ENCODE assay signal across 9 cellular contexts in the genomic region with DNA sequence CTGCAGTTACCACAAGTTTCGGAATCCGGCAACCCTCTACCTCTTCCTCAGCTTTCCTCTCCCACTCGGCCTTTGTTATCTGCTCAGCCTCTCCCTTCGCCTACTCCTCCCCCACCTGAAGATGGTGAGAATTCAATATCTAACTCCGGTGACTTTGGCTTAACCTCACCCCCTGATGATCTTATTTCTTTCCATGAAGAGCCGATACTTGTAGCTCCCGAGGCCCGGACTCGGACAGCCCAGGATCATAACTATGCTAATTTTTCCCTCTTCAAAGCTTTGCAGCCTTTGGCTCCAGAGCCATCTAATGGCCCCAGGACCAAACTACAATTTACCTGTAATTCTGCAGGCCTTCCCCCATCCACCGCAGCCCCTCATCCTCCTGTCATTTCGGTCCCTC. TPM values are rescaled to one million over a fixed set of nuclear protein-coding genes. Genes with fewer than 3 reads are reported as not detected.
DNase-seq lines count a peak whose midpoint lies in the region; ATAC-seq and TF ChIP-seq lines count a peak whose summit lies in the region.
"Had no signal": no experiment of that assay in that cellular context is flagged by ENCODE, and none has a peak within 500 bp of the region (broad histone marks: within the 10 kb centered on the region; RNA-seq: fewer than 3 reads in every experiment).

No MANE protein-coding gene starts in this region.

- H3K36me3 ChIP-seq in iPS-20b (ENCODE audit: insufficient read depth, low read depth, low read length) (no peaks in the 10 kb centered on the region), thoracic aorta (no peaks in the 10 kb centered on the region)

- TF ChIP-seq CTCF in thoracic aorta (IDR thresholded peaks at IDR 0.05), result peak; percentile 49

- H3K9me3 ChIP-seq in iPS-20b (ENCODE audit: insufficient read depth, low read depth, low read length) (peaks cover 5% of the 10 kb centered on the region), thoracic aorta (no peaks in the 10 kb centered on the region)

- H3K4me3 ChIP-seq in iPS-20b (ENCODE audit: low read length), result peak overlapping the region; percentile 62; the same call in 1 of the 2 replicates
- peak overlapping the region; percentile 67 for H3K4me3 ChIP-seq in thoracic aorta

- no peak overlapping the region for H3K9ac ChIP-seq in iPS-20b (ENCODE audit: low read depth, low read length)

- peaks cover 56% of the 10 kb centered on the region for H3K27me3 ChIP-seq in iPS-20b (ENCODE audit: insufficient read depth, low read length)
- no peaks in the 10 kb centered on the region for H3K27me3 ChIP-seq in thoracic aorta (replicated peaks; ENCODE audit: insufficient read depth)

- ATAC-seq in thoracic aorta (ENCODE audit: insufficient number of reproducible peaks, low FRiP score, low read depth) (peak; percentile 55), GM18520 (IDR thresholded peaks at IDR 0.05; ENCODE audit: unreplicated experiment) (no peak)

- H3K4me1 ChIP-seq in iPS-20b (ENCODE audit: insufficient read depth, low read length) (0 out of 2 replicates have a peak, but pooled peaks cover 5% of the 10 kb centered on the region), thoracic aorta (ENCODE audit: control insufficient read depth in 1 of 2, low read depth in 2 of 2) (no peaks in the 10 kb centered on the region)

- peak; percentile 3 for DNase-seq in NCI-H2171 treated with DMSO at 0.1 percent for 48 hours (lab: John Stamatoyannopoulos, UW)
- no peak for DNase-seq in NCI-H2171 (lab: John Stamatoyannopoulos, UW)
- peak; percentile 33 for DNase-seq in amniotic epithelial cell (ENCODE audit: low read depth)
- no peak for DNase-seq in thoracic aorta (ENCODE audit: low spot score)
- DNase-seq in NOMO-1 treated with dmso at 0.1 percent for 144 hours (lab: John Stamatoyannopoulos, UW; ENCODE audit: unreplicated experiment), result no peak
- no peak for DNase-seq in NCI-H128 (lab: John Stamatoyannopoulos, UW; ENCODE audit: unreplicated experiment)
- DNase-seq: CD4-positive, CD25-positive, alpha-beta regulatory T cell had no signal

- H3K27ac ChIP-seq in iPS-20b (ENCODE audit: low read length) (no peak overlapping the region), thoracic aorta (no peak overlapping the region)

RNA-seq across cellular contexts. Expression of gene MGST2, which starts 32.0 kb away (rescaled TPM):
- total RNA-seq in thoracic aorta, result 10 to 100 TPM; 24.3 to 35.5 TPM

Comparison
In these comparisons a context has a peak if more than half of its experiments do, and no peak if none do; other contexts are left out.
1. DNase-seq: peak in NCI-H2171 treated with DMSO at 0.1 percent for 48 hours (single experiment) and amniotic epithelial cell (single experiment); none in NCI-H2171 (single experiment), thoracic aorta (single experiment), NOMO-1 treated with dmso at 0.1 percent for 144 hours (single experiment) and NCI-H128 (single experiment).